In the genomic region with DNA sequence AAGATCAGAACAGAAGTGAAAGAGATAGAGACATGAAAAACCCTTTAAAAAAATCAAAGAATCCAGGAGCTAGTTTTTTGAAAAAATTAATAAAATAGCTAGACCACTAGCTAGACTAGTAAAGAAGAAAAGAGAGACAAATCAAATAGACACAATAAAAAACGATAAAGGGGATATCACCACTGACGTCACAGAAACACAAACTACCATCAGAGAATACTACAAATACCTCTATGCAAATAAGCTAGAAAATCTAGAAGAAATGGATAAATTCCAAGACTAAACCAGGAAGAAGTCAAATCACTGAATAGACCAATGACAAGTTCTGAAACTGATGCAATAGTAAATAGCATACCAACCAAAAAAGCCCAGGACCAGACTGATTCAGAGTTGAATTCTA, we compare ENCODE assay signal across 7 cellular contexts.
"Had no signal": no experiment of that assay in that cellular context is flagged by ENCODE, and none has a peak within 500 bp of the region (broad histone marks: within the 10 kb centered on the region; RNA-seq: fewer than 3 reads in every experiment).

No MANE protein-coding gene starts in this region.

- H3K4me2 ChIP-seq: KMS-11 had no signal

- ATAC-seq: K562 had no signal

- H3K9ac ChIP-seq: KMS-11 had no signal

- DNase-seq: IMR-90, KBM-7, KG1 had no signal

- H3K4me3 ChIP-seq: K562 had no signal

- H3K27ac ChIP-seq: HL-60, KMS-11 had no signal

- FAIRE-seq: HTR-8/SVneo, K562 had no signal
